7 cellular contexts compared by ENCODE assay signal in the genomic region with DNA sequence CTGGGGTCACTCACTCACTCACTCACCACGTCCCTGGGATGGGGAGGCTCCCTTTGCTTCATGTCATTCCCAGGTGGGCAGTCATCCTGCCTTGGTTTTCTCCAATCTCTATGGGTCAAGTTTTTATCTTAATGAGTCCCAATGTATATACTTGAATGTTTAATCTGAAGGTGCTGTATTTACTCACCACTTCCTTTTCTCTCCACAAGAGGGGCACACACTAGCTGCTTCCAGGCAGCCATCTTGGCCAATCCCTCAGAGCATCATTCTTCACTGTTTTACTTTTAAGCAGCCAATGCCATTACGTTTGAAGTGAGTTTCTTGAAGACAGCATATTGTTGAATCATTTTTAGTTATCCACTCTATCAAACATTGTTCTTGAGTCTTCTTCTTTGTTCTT.
DNase-seq lines count a peak whose midpoint lies in the region; ATAC-seq and TF ChIP-seq lines count a peak whose summit lies in the region.

No MANE protein-coding gene starts in this region.

- H3K9me2 ChIP-seq in SU-DHL-6 (replicated peaks; ENCODE audit: insufficient read depth, low read length): no peaks in the 10 kb centered on the region

- no peak overlapping the region for H3K4me2 ChIP-seq in SU-DHL-6 (ENCODE audit: low read depth, low read length, poor library complexity, severe bottlenecking)

- no peak for DNase-seq in activated effector memory CD4-positive, alpha-beta T cell treated with Interleukin-2 at 50 U/mL for 16 hours

- no peak overlapping the region for H3K9ac ChIP-seq in SU-DHL-6 (ENCODE audit: low read length)

- no peaks in the 10 kb centered on the region for H3F3A ChIP-seq in SU-DHL-6 (ENCODE audit: insufficient read depth)

- H3K4me3 ChIP-seq in SU-DHL-6 (ENCODE audit: insufficient read depth, low read length, poor library complexity, severe bottlenecking): no peak overlapping the region
- no peak overlapping the region for H3K4me3 ChIP-seq in neuron (ENCODE audit: low read length)

- H2AFZ ChIP-seq in SU-DHL-6 (ENCODE audit: low read depth, low read length, severe bottlenecking) (peak overlapping the region; percentile 41), neuron (ENCODE audit: low read depth, low read length) (peak overlapping the region; percentile 52)

- no peak for TF ChIP-seq CTCF in SU-DHL-6 (IDR thresholded peaks at IDR 0.05; ENCODE audit: insufficient read depth, low read length, poor library complexity, severe bottlenecking)

- H3K9me3 ChIP-seq in SU-DHL-6 (ENCODE audit: insufficient read depth, low read length) (no peaks in the 10 kb centered on the region), neuron (ENCODE audit: low read length) (no peaks in the 10 kb centered on the region)

- no peak overlapping the region for H3K27ac ChIP-seq in SU-DHL-6 (ENCODE audit: low read depth, low read length)

- no peaks in the 10 kb centered on the region for H3K4me1 ChIP-seq in neuron (ENCODE audit: insufficient read depth, low read length)

- H3K79me2 ChIP-seq in SU-DHL-6 (ENCODE audit: insufficient read depth, low read length): no peaks in the 10 kb centered on the region

- no peaks in the 10 kb centered on the region for H4K20me1 ChIP-seq in SU-DHL-6 (ENCODE audit: low read depth, low read length)

- no peaks in the 10 kb centered on the region for H3K27me3 ChIP-seq in SU-DHL-6 (ENCODE audit: low read length)
- H3K27me3 ChIP-seq in neuron (ENCODE audit: insufficient read depth, low read length): no peaks in the 10 kb centered on the region

- H3K36me3 ChIP-seq in SU-DHL-6 (ENCODE audit: low read length) (no peaks in the 10 kb centered on the region), neuron (ENCODE audit: insufficient read depth, low read length) (no peaks in the 10 kb centered on the region)

- peak; percentile 61 for ATAC-seq in GM18511 (IDR thresholded peaks at IDR 0.05; ENCODE audit: unreplicated experiment)
- peak; percentile 53 for ATAC-seq in HG02763 (IDR thresholded peaks at IDR 0.05; ENCODE audit: unreplicated experiment)
- ATAC-seq in GM21737 (IDR thresholded peaks at IDR 0.05; ENCODE audit: unreplicated experiment): no peak
- ATAC-seq in HG02970 (IDR thresholded peaks at IDR 0.05; ENCODE audit: low FRiP score, unreplicated experiment): no peak

Comparison
In these comparisons a context has a peak if more than half of its experiments do, and no peak if none do; other contexts are left out.
1. ATAC-seq: peak in GM18511 (single experiment) and HG02763 (single experiment); none in GM21737 (single experiment) and HG02970 (single experiment).